20 cellular contexts compared by ENCODE assay signal in genomic region chr3:194293546-194294198, GRCh38. TPM values are rescaled to one million over a fixed set of nuclear protein-coding genes. Genes with fewer than 3 reads are reported as not detected.
DNase-seq lines count a peak whose midpoint lies in the region; ATAC-seq, FAIRE-seq and TF ChIP-seq lines count a peak whose summit lies in the region.
"Had no signal": no experiment of that assay in that cellular context is flagged by ENCODE, and none has a peak within 500 bp of the region (broad histone marks: within the 10 kb centered on the region; RNA-seq: fewer than 3 reads in every experiment).

No MANE protein-coding gene starts in this region.

- ATAC-seq in GM23338 (no peak), GM19035 (IDR thresholded peaks at IDR 0.05; ENCODE audit: unreplicated experiment) (no peak), omental fat pad (ENCODE audit: low FRiP score) (no peak)
- ATAC-seq: GM12878 had no signal

- no peak overlapping the region for H2AFZ ChIP-seq in GM23338
- H2AFZ ChIP-seq in H1 (ENCODE audit: low read length) = no peak overlapping the region
- H2AFZ ChIP-seq in osteoblast (ENCODE audit: low read length) = no peak overlapping the region

- peaks cover 20% of the 10 kb centered on the region for H3K36me3 Mint-ChIP-seq in T-helper 1 cell treated with Interleukin-12 subunit alpha and Interleukin-12 subunit beta and Interleukin-4 antibody, amounts not matched to agents 30 μg/mL and 1 μg/mL, for 36 hours (ENCODE audit: low read depth)
- H3K36me3 Mint-ChIP-seq in GM23338 (ENCODE audit: low read depth) = no peaks in the 10 kb centered on the region; the same call in 2 of the 3 replicates
- H3K36me3 Mint-ChIP-seq in MCF 10A (ENCODE audit: insufficient read depth, unreplicated experiment) = peaks cover 9% of the 10 kb centered on the region
- H3K36me3 Mint-ChIP-seq: CD8-positive, alpha-beta memory T cell had no signal

- no peak overlapping the region for H3K4ac ChIP-seq in H1 (replicated peaks; ENCODE audit: insufficient read length, low read depth, low read length)

- H4K5ac ChIP-seq in H1 (ENCODE audit: insufficient read length, low read depth, low read length) = no peak overlapping the region

- peaks cover 32% of the 10 kb centered on the region for H3K27me3 Mint-ChIP-seq in T-helper 1 cell treated with Interleukin-12 subunit alpha and Interleukin-12 subunit beta and Interleukin-4 antibody, amounts not matched to agents 30 μg/mL and 1 μg/mL, for 36 hours (ENCODE audit: low read depth)
- peaks cover 11% of the 10 kb centered on the region for H3K27me3 Mint-ChIP-seq in GM23338 (ENCODE audit: insufficient read depth, low read depth, poor library complexity)
- H3K27me3 Mint-ChIP-seq in MCF 10A (ENCODE audit: insufficient read depth, unreplicated experiment) = no peaks in the 10 kb centered on the region

- no peak for FAIRE-seq in H1 (lab: Jason Lieb, UNC)
- FAIRE-seq: GM18507 had no signal

- intact Hi-C loops in MCF 10A (cut with micrococcal nuclease) = no loop called here

- no peak overlapping the region for H3K18ac ChIP-seq in H1 (ENCODE audit: extremely low read depth, low read length)

- no peak for TF ChIP-seq POLR2A in H1 (IDR thresholded peaks at IDR 0.05; ENCODE audit: control extremely low read depth in 1 of 2, low read depth in 2 of 2, low read length in 2 of 2)

- H3K4me2 ChIP-seq in GM23338 (0 out of 2 replicates have a peak overlapping the region, but pooled peaks have one; percentile 48), H1 (ENCODE audit: insufficient read depth in 1 of 2, low read depth in 2 of 2, low read length in 2 of 2) (0 out of 4 replicates have a peak overlapping the region, but pooled peaks of 1 of the 2 experiments have one; percentile 0), osteoblast (ENCODE audit: insufficient read depth, low read length) (no peak overlapping the region)
- H3K4me2 ChIP-seq: BLaER1 had no signal

- H3K79me2 ChIP-seq in GM23338 (replicated peaks; ENCODE audit: insufficient read depth) (no peaks in the 10 kb centered on the region), H1 (ENCODE audit: control insufficient read depth in 1 of 2, insufficient read depth in 2 of 2, low read length in 2 of 2) (no peaks in the 10 kb centered on the region), osteoblast (ENCODE audit: insufficient read depth, low read length) (no peaks in the 10 kb centered on the region)

- peak overlapping the region; percentile 6 for H2BK120ac ChIP-seq in H1 (replicated peaks; ENCODE audit: low read depth, low read length)

- H3K27ac ChIP-seq in GM23338 (ENCODE audit: low read depth) (no peak overlapping the region), H1 (ENCODE audit: low read depth, low read length) (no peak overlapping the region), osteoblast (ENCODE audit: low read depth, low read length) (no peak overlapping the region)
- H3K27ac ChIP-seq: 22Rv1, BLaER1 had no signal

- no peak overlapping the region for H3K9ac ChIP-seq in H1 (replicated peaks in 1 of 4; ENCODE audit: extremely low read depth in 1 of 4, low read depth in 3 of 4, low read length in 3 of 4)
- H3K9ac ChIP-seq: BLaER1 had no signal

- H4K8ac ChIP-seq in H1 (ENCODE audit: extremely low read depth, insufficient read depth, low read length) = no peak overlapping the region

- no peak for TF ChIP-seq RAD21 in H1 (IDR thresholded peaks at IDR 0.05 in 1 of 2, conservative IDR thresholded peaks at IDR 0.05 in 1 of 2; ENCODE audit: low read depth in 2 of 2, low read length in 2 of 2)

- H2BK15ac ChIP-seq in H1 (ENCODE audit: low read length) = no peak overlapping the region; the same call in 1 of the 2 replicates

- peaks cover 9% of the 10 kb centered on the region for H3K4me1 Mint-ChIP-seq in T-helper 1 cell treated with Interleukin-12 subunit alpha and Interleukin-12 subunit beta and Interleukin-4 antibody, amounts not matched to agents 30 μg/mL and 1 μg/mL, for 36 hours (ENCODE audit: low read depth)
- H3K4me1 Mint-ChIP-seq in GM23338 = peaks cover 29% of the 10 kb centered on the region
- no peaks in the 10 kb centered on the region for H3K4me1 Mint-ChIP-seq in MCF 10A (ENCODE audit: insufficient read depth, unreplicated experiment)
- H3K4me1 Mint-ChIP-seq: CD8-positive, alpha-beta memory T cell had no signal

- no peak overlapping the region for H3K23ac ChIP-seq in H1 (ENCODE audit: insufficient read length)

- no peaks in the 10 kb centered on the region for H3K9me2 ChIP-seq in GM23338 (ENCODE audit: insufficient read depth)

- BruUV-seq in MCF 10A (replicated peaks; lab: Mats Ljungman, UMichigan) = no TSS peak

- no peaks in the 10 kb centered on the region for H3K36me3 ChIP-seq in GM23338 (ENCODE audit: insufficient read depth)
- H3K36me3 ChIP-seq in H1 (ENCODE audit: control insufficient read depth in 2 of 4, insufficient read depth in 4 of 4, low read length in 3 of 4) = no peaks in the 10 kb centered on the region
- H3K36me3 ChIP-seq in osteoblast (ENCODE audit: insufficient read depth, low read length) = no peaks in the 10 kb centered on the region
- H3K36me3 ChIP-seq: BLaER1 had no signal

- no peak overlapping the region for H3K56ac ChIP-seq in H1 (replicated peaks; ENCODE audit: insufficient read length, low read depth, low read length)

- DNase-seq in T-helper 1 cell = no peak
- DNase-seq in GM23338 (ENCODE audit: low spot score) = no peak
- no peak for DNase-seq in H1 (ENCODE audit: low read depth in 1 of 2, low spot score in 2 of 2)
- DNase-seq in osteoblast (ENCODE audit: insufficient read length, low spot score, missing footprints) = peak; percentile 85
- DNase-seq in MCF 10A (ENCODE audit: unreplicated experiment) = no peak
- no peak for DNase-seq in omental fat pad (ENCODE audit: low spot score)
- DNase-seq: Caco-2; CD8-positive, alpha-beta memory T cell; DMS53; HCEC 1CT; IMR-90 had no signal

- no peaks in the 10 kb centered on the region for H3K27me3 ChIP-seq in GM23338 (ENCODE audit: insufficient read depth)
- H3K27me3 ChIP-seq in H1 (replicated peaks in 1 of 4; ENCODE audit: control insufficient read depth in 3 of 4, extremely low read depth in 1 of 4, insufficient read depth in 3 of 4, low read length in 3 of 4) = peaks cover 0 to 3% (median 0%) of the 10 kb centered on the region in 4 experiments; a peak in 1 of 7 replicates
- H3K27me3 ChIP-seq in osteoblast (ENCODE audit: insufficient read depth, low read length) = peaks cover 8% of the 10 kb centered on the region

- H2BK5ac ChIP-seq in H1 (ENCODE audit: low read depth, low read length) = no peak overlapping the region; the same call in 1 of the 2 replicates

- no peak overlapping the region for H3K4me3 Mint-ChIP-seq in T-helper 1 cell treated with Interleukin-12 subunit alpha and Interleukin-12 subunit beta and Interleukin-4 antibody, amounts not matched to agents 30 μg/mL and 1 μg/mL, for 36 hours
- no peak overlapping the region for H3K4me3 Mint-ChIP-seq in GM23338
- H3K4me3 Mint-ChIP-seq in MCF 10A (ENCODE audit: unreplicated experiment) = no peak overlapping the region
- H3K4me3 Mint-ChIP-seq: CD8-positive, alpha-beta memory T cell had no signal

- POLR2A ChIA-PET in H1 (lab: Charles Lee; ENCODE audit: partially characterized antibody) = interaction anchor here (1.5 to 6.5 kb wide), 6 partner anchors 7 to 160 kb away, joined by 4 to 42 read pairs (median 5); partner anchors contain the start of gene HES1
- POLR2A ChIA-PET in MCF 10A (lab: Yijun Ruan, JAX) = no interaction called here

- peaks cover 31% of the 10 kb centered on the region for H3K4me1 ChIP-seq in GM23338 (ENCODE audit: insufficient read depth)
- H3K4me1 ChIP-seq in H1 (replicated peaks in 1 of 4; ENCODE audit: control insufficient read depth in 3 of 4, insufficient read depth in 4 of 4, low read length in 3 of 4) = peaks cover 10 to 27% (median 19%) of the 10 kb centered on the region in 4 experiments
- H3K4me1 ChIP-seq in osteoblast (ENCODE audit: insufficient read depth, low read length) = peaks cover 8% of the 10 kb centered on the region

- no peaks in the 10 kb centered on the region for H4K20me1 ChIP-seq in GM23338 (replicated peaks; ENCODE audit: insufficient read depth)
- no peaks in the 10 kb centered on the region for H4K20me1 ChIP-seq in H1 (replicated peaks in 1 of 2; ENCODE audit: control insufficient read depth in 1 of 2, insufficient read depth in 2 of 2, low read length in 2 of 2)
- no peaks in the 10 kb centered on the region for H4K20me1 ChIP-seq in osteoblast (ENCODE audit: insufficient read depth, low read length)

- no peak for TF ChIP-seq EP300 in H1 (IDR thresholded peaks at IDR 0.05; ENCODE audit: borderline replicate concordance in 1 of 2, low read depth in 2 of 2, low read length in 2 of 2)

- H3K27ac Mint-ChIP-seq in T-helper 1 cell treated with Interleukin-12 subunit alpha and Interleukin-12 subunit beta and Interleukin-4 antibody, amounts not matched to agents 30 μg/mL and 1 μg/mL, for 36 hours = peak overlapping the region; percentile 57
- H3K27ac Mint-ChIP-seq in GM23338 = no peak overlapping the region
- no peak overlapping the region for H3K27ac Mint-ChIP-seq in MCF 10A (ENCODE audit: low read depth, unreplicated experiment)

- no peaks in the 10 kb centered on the region; the same call in 1 of the 2 replicates for H3K23me2 ChIP-seq in H1 (ENCODE audit: low read depth, low read length)

- H3K9me3 Mint-ChIP-seq in T-helper 1 cell treated with Interleukin-12 subunit alpha and Interleukin-12 subunit beta and Interleukin-4 antibody, amounts not matched to agents 30 μg/mL and 1 μg/mL, for 36 hours = peaks cover 25% of the 10 kb centered on the region
- H3K9me3 Mint-ChIP-seq in GM23338 (no peaks in the 10 kb centered on the region), MCF 10A (ENCODE audit: unreplicated experiment) (peaks cover 8% of the 10 kb centered on the region)

- no peak overlapping the region; the same call in 1 of the 2 replicates for H2AK5ac ChIP-seq in H1 (ENCODE audit: low read depth, low read length)

- TF ChIP-seq CTCF in GM23338 (conservative IDR thresholded peaks at IDR 0.05; ENCODE audit: low read depth in 2 of 2) (no peak), H1 (IDR thresholded peaks at IDR 0.05; ENCODE audit: control extremely low read depth in 1 of 3, insufficient read depth in 1 of 3, low read depth in 1 of 3, low read length in 3 of 3) (no peak), osteoblast (IDR thresholded peaks at IDR 0.05; ENCODE audit: extremely low read depth, low read depth, low read length) (no peak), MCF 10A (IDR thresholded peaks at IDR 0.05; ENCODE audit: unreplicated experiment) (no peak), omental fat pad (IDR thresholded peaks at IDR 0.05) (no peak)

- WGBS in H1 (ENCODE audit: extremely low coverage in 1 of 2, insufficient coverage in 1 of 2, insufficient read length in 1 of 2, insufficient replicate concordance in 2 of 2, low coverage in 1 of 2, low lambda C conversion rate in 2 of 2, missing lambda C conversion rate in 1 of 2), 2 experiments = 72% methylated on average over 2 of the region's 2 CpGs; no CpG with 5 or more reads in 1 of the 2 experiments

- no peaks in the 10 kb centered on the region for H3K79me1 ChIP-seq in H1 (ENCODE audit: low read depth, low read length)

- CTCF ChIA-PET in H1 (lab: Charles Lee; ENCODE audit: partially characterized antibody) (interaction anchor here (0.6 to 1.7 kb wide), 7 partner anchors 11 to 163 kb away, joined by 3 to 9 read pairs (median 3); no protein-coding TSS in a partner anchor), MCF 10A (lab: Yijun Ruan, JAX) (interaction anchor here (0.8 to 1.9 kb wide), 2 partner anchors 22 to 513 kb away, joined by 4 to 7 read pairs; no protein-coding TSS in a partner anchor)

- no peak overlapping the region for H3K4me3 ChIP-seq in GM23338
- H3K4me3 ChIP-seq in H1 (ENCODE audit: extremely low read depth in 1 of 4, insufficient read depth in 2 of 4, low read depth in 3 of 4, low read length in 4 of 4) = no peak overlapping the region
- H3K4me3 ChIP-seq in osteoblast (ENCODE audit: insufficient read depth, low read length) = no peak overlapping the region
- H3K4me3 ChIP-seq: BLaER1, GM12878 had no signal

- peak overlapping the region; percentile 36; the same call in 1 of the 2 replicates for H2BK20ac ChIP-seq in H1 (ENCODE audit: low read length)

- H4K91ac ChIP-seq in H1 (replicated peaks; ENCODE audit: insufficient read length, low read length) = no peak overlapping the region

- no peak overlapping the region for H3K14ac ChIP-seq in H1 (ENCODE audit: insufficient read length)

- H2BK12ac ChIP-seq in H1 (ENCODE audit: low read depth, low read length) = peak overlapping the region; percentile 12; the same call in 1 of the 2 replicates

- H3F3A ChIP-seq in GM23338 (replicated peaks; ENCODE audit: low read depth) = 0 out of 2 replicates have a peak, but pooled peaks cover 8% of the 10 kb centered on the region

- H3K9me3 ChIP-seq in H1 (ENCODE audit: insufficient read depth in 2 of 2, low read depth in 1 of 2, low read length in 1 of 2) = no peaks in the 10 kb centered on the region
- H3K9me3 ChIP-seq in osteoblast (ENCODE audit: low read depth, low read length) = no peaks in the 10 kb centered on the region

RNA-seq across cellular contexts. Expression of gene CPN2, which starts 57.5 kb away (rescaled TPM):
- total RNA-seq in GM23338 (2014; rRNA removed; shearing (Covaris generic)) = 0.14 TPM in 1 of 2 replicates, not detected in the other
- 0.10 TPM in 1 of 2 replicates, not detected in the other for polyA plus RNA-seq in GM23338 (2016; fragmentation: Nextera tagmentation; extraction: Ambion mirVana)
- total RNA-seq in H1 (2021; fragmentation: NEBNext Ultra II Directional; extraction: Animal tissue kit (Norgen Biotek cat#: 25700)) = not detected in 2 replicates
- 0.03 TPM in 1 of 2 replicates, not detected in the other for polyA plus RNA-seq in H1 (2011; rRNA removed)
- not detected for polyA plus RNA-seq in H1 (2011; cell fraction: cytosol; rRNA removed)
- not detected for polyA plus RNA-seq in H1 (2011; cell fraction: nucleus; rRNA removed)
- polyA plus RNA-seq in H1 (2012, experiment 1 of 2) = 0.12 TPM in 1 of 4 replicates, not detected in the others
- not detected for polyA plus RNA-seq in H1 (2012, experiment 2 of 2)
- polyA plus RNA-seq in H1 (2013, experiment 1 of 2) = 0.02 TPM
- polyA plus RNA-seq in H1 (2013, experiment 2 of 2) = 0.02 TPM
- not detected in 2 replicates for polyA minus RNA-seq in H1 (2011; rRNA and poly(A)+ RNA removed)
- polyA minus RNA-seq in H1 (2011; cell fraction: cytosol; rRNA and poly(A)+ RNA removed) = not detected
- not detected for polyA minus RNA-seq in H1 (2011; cell fraction: nucleus; rRNA and poly(A)+ RNA removed)
- total RNA-seq in osteoblast = under 0.01 and 0.29 TPM in 2 replicates
- total RNA-seq in MCF 10A (2022) = not detected in 2 replicates
- total RNA-seq in omental fat pad = under 1 TPM in 2 of 4 donors, not detected in 2; 0.24 to 0.50 TPM
- total RNA-seq: A673; Caco-2; CD8-positive, alpha-beta memory T cell; Daoy; GM12878; H4; IMR-90 had no signal
- polyA plus RNA-seq: CD8-positive, alpha-beta memory T cell; GM12878 had no signal
